Comparison of ENCODE assay signal across 9 cellular contexts in genomic region chr15:51917493-51917892, GRCh38. TPM values are rescaled to one million over a fixed set of nuclear protein-coding genes. Genes with fewer than 3 reads are reported as not detected.
DNase-seq lines count a peak whose midpoint lies in the region; ATAC-seq and TF ChIP-seq lines count a peak whose summit lies in the region.
"Had no signal": no experiment of that assay in that cellular context is flagged by ENCODE, and none has a peak within 500 bp of the region (broad histone marks: within the 10 kb centered on the region; RNA-seq: fewer than 3 reads in every experiment).

No MANE protein-coding gene starts in this region.

- H3K36me3 Mint-ChIP-seq in effector memory CD8-positive, alpha-beta T cell (ENCODE audit: insufficient read depth), result peaks cover 57% of the 10 kb centered on the region

- H3K4me1 Mint-ChIP-seq in effector memory CD8-positive, alpha-beta T cell (ENCODE audit: low read depth in 2 of 2), result peaks cover 0 to 2% of the 10 kb centered on the region in 2 donors

- H3K27me3 ChIP-seq in BE2C, result no peaks in the 10 kb centered on the region
- H3K27me3 ChIP-seq in tibial artery, result no peaks in the 10 kb centered on the region
- no peaks in the 10 kb centered on the region for H3K27me3 ChIP-seq in ovary

- TF ChIP-seq POLR2A in ovary (IDR thresholded peaks at IDR 0.05), result no peak

- no peak overlapping the region for H3K4me3 Mint-ChIP-seq in effector memory CD8-positive, alpha-beta T cell

- H3K27ac Mint-ChIP-seq in effector memory CD8-positive, alpha-beta T cell, result no peak overlapping the region

- in situ Hi-C loops in GM13976 (cut with MboI; ENCODE audit: low sequenced_read_pairs, unreplicated experiment), result no loop called here

- TF ChIP-seq CTCF in BE2C (IDR thresholded peaks at IDR 0.05; ENCODE audit: low read depth, low read length) (peak; percentile 70), GM13976 (IDR thresholded peaks at IDR 0.05; ENCODE audit: borderline replicate concordance, control extremely low read depth, extremely low read depth, insufficient read depth, missing control alignments) (peak; percentile 28), fibroblast of villous mesenchyme (IDR thresholded peaks at IDR 0.05; ENCODE audit: insufficient read depth, low read depth, low read length) (peak; percentile 47), tibial artery (IDR thresholded peaks at IDR 0.05) (no peak), ovary (IDR thresholded peaks at IDR 0.05) (no peak)

- WGBS in ovary, 3 donors, result 77 to 88% (median 82%) methylated on average over 2 of the region's 2 CpGs

- H3K27ac ChIP-seq in tibial artery (no peak overlapping the region), ovary (no peak overlapping the region)
- H3K27ac ChIP-seq: skin epidermis had no signal

- H3K9me3 ChIP-seq in BE2C (no peaks in the 10 kb centered on the region), tibial artery (no peaks in the 10 kb centered on the region), ovary (no peaks in the 10 kb centered on the region)

- no peaks in the 10 kb centered on the region for H3K27me3 Mint-ChIP-seq in effector memory CD8-positive, alpha-beta T cell

- peaks cover 12% of the 10 kb centered on the region; the same call in 1 of the 2 replicates for H3K36me3 ChIP-seq in BE2C
- H3K36me3 ChIP-seq in tibial artery, result peaks cover 14 to 71% (median 65%) of the 10 kb centered on the region in 3 donors
- no peaks in the 10 kb centered on the region for H3K36me3 ChIP-seq in ovary

- H3K4me3 ChIP-seq in BE2C (ENCODE audit: low read depth, low read length), result no peak overlapping the region
- no peak overlapping the region for H3K4me3 ChIP-seq in fibroblast of villous mesenchyme (ENCODE audit: low read depth, low read length)
- no peak overlapping the region for H3K4me3 ChIP-seq in tibial artery
- no peak overlapping the region for H3K4me3 ChIP-seq in ovary
- H3K4me3 ChIP-seq: skin epidermis had no signal

- peak; percentile 35 for DNase-seq in BE2C
- no peak for DNase-seq in GM13976 (ENCODE audit: low spot score)
- peak; percentile 64 for DNase-seq in RKO (ENCODE audit: low spot score)
- DNase-seq in fibroblast of villous mesenchyme (ENCODE audit: low read depth), result peak; percentile 34
- DNase-seq in tibial artery, result no peak
- no peak for DNase-seq in effector memory CD8-positive, alpha-beta T cell
- DNase-seq in ovary, result no peak

- no peaks in the 10 kb centered on the region for H3K9me3 Mint-ChIP-seq in effector memory CD8-positive, alpha-beta T cell

- intact Hi-C loops in tibial artery (cut with DNase I; ENCODE audit: low total_unique reads), result loop anchor here (5.0 kb wide), 1 partner anchor 1120 kb away; no protein-coding TSS in a partner anchor
- intact Hi-C loops in ovary (cut with DNase I), result no loop called here

- TF ChIP-seq EP300 in ovary (IDR thresholded peaks at IDR 0.05), result no peak

- H3K4me1 ChIP-seq in BE2C, result no peaks in the 10 kb centered on the region
- H3K4me1 ChIP-seq in tibial artery, result no peaks in the 10 kb centered on the region
- no peaks in the 10 kb centered on the region for H3K4me1 ChIP-seq in ovary (ENCODE audit: insufficient read depth)

- ATAC-seq in effector memory CD8-positive, alpha-beta T cell (replicated peaks), result no peak
- no peak for ATAC-seq in HG03135 (IDR thresholded peaks at IDR 0.05; ENCODE audit: unreplicated experiment)

RNA-seq across cellular contexts. Expression of gene LEO1, which starts 54.1 kb away (rescaled TPM):
- 42.1 TPM for polyA plus RNA-seq in BE2C (2012; ENCODE audit: insufficient read depth, insufficient read length, low read depth)
- total RNA-seq in fibroblast of villous mesenchyme (22.2 and 28.1 TPM in 2 replicates), ovary (10 to 100 TPM in 3 of 7 donors, 1 to 10 TPM in 4; 6.8 to 12.4 (median 9.6) TPM)
- 10 to 100 TPM in 1 of 2 donors, 1 to 10 TPM in 1; 8.0 to 22.5 TPM for polyA plus RNA-seq in ovary

Comparison
In these comparisons a context has a peak if more than half of its experiments do, and no peak if none do; other contexts are left out.
1. DNase-seq: peak in BE2C (single experiment), RKO (single experiment) and fibroblast of villous mesenchyme (single experiment); none in GM13976 (single experiment), tibial artery (0 of 2), effector memory CD8-positive, alpha-beta T cell (0 of 3) and ovary (0 of 5).
2. CTCF ChIP-seq: peak in BE2C (single experiment), GM13976 (single experiment) and fibroblast of villous mesenchyme (single experiment); none in tibial artery (0 of 2) and ovary (0 of 3).